ENCODE assay signal across 20 cellular contexts in the genomic region with DNA sequence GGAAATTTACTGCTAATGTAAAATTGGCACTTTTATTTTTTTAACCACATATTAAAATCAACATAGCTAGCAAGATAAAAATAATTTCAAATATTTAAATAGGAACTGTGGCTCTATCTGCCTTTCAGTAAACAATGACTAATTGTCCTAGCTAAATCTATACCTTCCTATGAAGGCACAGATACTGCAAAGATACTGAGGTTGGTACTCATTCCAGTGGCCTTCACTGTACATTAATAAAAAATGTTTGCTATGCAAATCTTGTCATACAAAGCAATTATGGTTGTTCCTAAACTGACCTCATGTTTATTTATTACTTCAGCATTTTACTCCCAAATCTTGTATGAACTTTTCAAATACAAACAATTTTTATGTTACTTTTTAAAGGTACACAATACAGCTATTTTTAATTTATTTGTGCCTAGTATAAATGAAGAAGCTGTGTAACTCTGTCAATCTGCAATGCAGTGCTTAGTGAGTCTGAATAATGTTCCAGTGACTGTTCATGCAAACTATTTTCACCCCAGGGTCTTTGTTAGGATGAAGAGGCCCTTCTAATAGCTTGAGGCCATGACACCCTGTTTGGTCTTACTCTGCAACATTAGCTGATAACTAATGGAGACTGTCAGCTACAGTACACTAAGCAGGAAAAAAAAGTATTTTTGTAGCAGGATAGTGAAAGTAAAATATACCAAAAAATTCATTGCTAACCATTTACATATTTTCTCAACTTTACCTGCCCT. TPM values are rescaled to one million over a fixed set of nuclear protein-coding genes. Genes with fewer than 3 reads are reported as not detected.
"Had no signal": no experiment of that assay in that cellular context is flagged by ENCODE, and none has a peak within 500 bp of the region (broad histone marks: within the 10 kb centered on the region; RNA-seq: fewer than 3 reads in every experiment).

No MANE protein-coding gene starts in this region.

- H3K36me3 Mint-ChIP-seq: natural killer cell treated with Interleukin-12 subunit alpha and Interleukin-12 subunit beta and Interleukin-15 and Interleukin-18, amount 100 ng/mL, for 72 hours; type B pancreatic cell had no signal

- H3K4me3 ChIP-seq: esophagus squamous epithelium had no signal

- H3K4me3 Mint-ChIP-seq: activated CD8-positive, alpha-beta T cell treated with anti-CD3 and anti-CD28 coated beads, Interleukin-2, amount 10 ng/mL, durations not matched to agents 7 days and 5 days; natural killer cell treated with Interleukin-12 subunit alpha and Interleukin-12 subunit beta and Interleukin-15 and Interleukin-18, amount 100 ng/mL, for 72 hours; type B pancreatic cell had no signal

- H3K9me3 Mint-ChIP-seq: activated naive CD4-positive, alpha-beta T cell treated with anti-CD3 and anti-CD28 coated beads, Interleukin-2, amount 50 U/mL, for 72 hours; type B pancreatic cell had no signal

- H3K9me3 ChIP-seq: esophagus squamous epithelium had no signal

- H3K27me3 ChIP-seq: esophagus squamous epithelium had no signal

- DNase-seq: activated CD4-positive, CD25-positive, alpha-beta regulatory T cell treated with anti-CD3 and anti-CD28 coated beads, Interleukin-2, amount 50 U/mL, for 72 hours; activated CD8-positive, alpha-beta memory T cell treated with anti-CD3 and anti-CD28 coated beads, Interleukin-2, amount 50 U/mL, for 4 hours; activated CD8-positive, alpha-beta T cell treated with anti-CD3 and anti-CD28 coated beads, Interleukin-2, amount 10 ng/mL, durations not matched to agents 7 days and 5 days; activated gamma-delta T cell; activated T-cell treated with anti-CD3 and anti-CD28 coated beads, Interleukin-2, amount 50 U/mL, for 48 hours; amniotic stem cell; effector CD4-positive, alpha-beta T cell; esophagus squamous epithelium; glutamatergic neuron; left ventricle myocardium superior; occipital lobe; right cardiac atrium; stimulated activated CD4-positive, alpha-beta T cell treated with anti-CD3 and anti-CD28 coated beads, Interleukin-4, amount 100 ng/mL, for 4 hours; stimulated activated CD8-positive, alpha-beta memory T cell treated with anti-CD3 and anti-CD28 coated beads, Interleukin-4, amount 100 ng/mL, for 48 hours; stimulated activated naive CD4-positive, alpha-beta T cell treated with Interleukin-2 at 50 U/mL for 16 hours; T1000 had no signal

- H3K4me1 ChIP-seq: esophagus squamous epithelium had no signal

- H3K27ac Mint-ChIP-seq: activated CD8-positive, alpha-beta T cell treated with anti-CD3 and anti-CD28 coated beads, Interleukin-2, amount 10 ng/mL, durations not matched to agents 7 days and 5 days; activated naive CD4-positive, alpha-beta T cell treated with anti-CD3 and anti-CD28 coated beads, Interleukin-2, amount 50 U/mL, for 72 hours; natural killer cell treated with Interleukin-12 subunit alpha and Interleukin-12 subunit beta and Interleukin-15 and Interleukin-18, amount 100 ng/mL, for 72 hours; progenitor cell of endocrine pancreas; type B pancreatic cell had no signal

- H3K36me3 ChIP-seq: esophagus squamous epithelium had no signal

- H3K27ac ChIP-seq: esophagus squamous epithelium had no signal

- ATAC-seq: activated CD8-positive, alpha-beta T cell treated with anti-CD3 and anti-CD28 coated beads, Interleukin-2, amount 10 ng/mL, durations not matched to agents 7 days and 5 days; activated naive CD4-positive, alpha-beta T cell treated with anti-CD3 and anti-CD28 coated beads, Interleukin-2, amount 50 U/mL, for 72 hours; natural killer cell treated with Interleukin-12 subunit alpha and Interleukin-12 subunit beta and Interleukin-15 and Interleukin-18, amount 100 ng/mL, for 72 hours had no signal

- H3K27me3 Mint-ChIP-seq: progenitor cell of endocrine pancreas had no signal

RNA-seq across cellular contexts. Expression of a gene that starts 9.3 kb away (rescaled TPM):
- total RNA-seq: activated CD8-positive, alpha-beta T cell treated with anti-CD3 and anti-CD28 coated beads, Interleukin-2, amount 10 ng/mL, durations not matched to agents 7 days and 5 days; activated naive CD4-positive, alpha-beta T cell treated with anti-CD3 and anti-CD28 coated beads, Interleukin-2, amount 50 U/mL, for 72 hours; natural killer cell treated with Interleukin-12 subunit alpha and Interleukin-12 subunit beta and Interleukin-15 and Interleukin-18, amount 100 ng/mL, for 72 hours had no signal
